Comparison of ENCODE assay signal across 8 cellular contexts in the genomic region with DNA sequence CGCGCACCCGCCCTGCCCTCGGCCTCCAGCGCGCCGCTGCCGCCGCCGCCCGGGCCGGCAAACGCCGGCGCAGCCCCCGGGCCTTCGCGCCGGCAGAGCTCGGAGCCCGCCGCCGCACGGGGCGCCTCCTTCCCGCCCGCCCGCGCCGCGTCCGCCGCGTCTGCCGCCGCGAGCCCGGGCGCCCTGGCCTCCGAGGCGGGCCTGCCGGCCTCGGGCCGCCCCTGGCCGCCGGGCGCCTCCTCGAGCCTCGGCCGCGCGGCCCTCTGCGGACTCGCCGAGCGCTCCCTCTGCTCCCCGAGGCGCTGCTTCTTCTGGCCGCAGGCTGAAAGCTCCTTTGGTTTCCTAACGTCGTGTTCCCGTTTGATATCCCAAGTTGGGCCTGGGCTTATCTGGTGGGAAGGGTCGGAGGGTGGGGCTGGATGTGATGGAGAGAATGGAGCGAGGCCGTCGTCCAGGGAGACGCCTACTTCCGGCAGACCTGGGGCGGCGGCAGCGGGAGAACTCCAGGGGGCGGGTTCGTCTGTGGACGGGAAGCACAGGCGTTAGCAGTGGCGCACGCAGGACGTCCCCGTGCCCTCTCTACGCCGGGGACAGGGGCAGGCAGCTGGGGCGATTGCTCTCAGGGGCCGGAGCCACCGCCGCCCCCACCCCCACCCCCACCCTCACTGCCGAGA.
DNase-seq lines count a peak whose midpoint lies in the region; ATAC-seq and TF ChIP-seq lines count a peak whose summit lies in the region.

No MANE protein-coding gene starts in this region.

- H3K9me3 ChIP-seq in Karpas-422 (ENCODE audit: low read length) (no peaks in the 10 kb centered on the region), RWPE2 (ENCODE audit: severe bottlenecking) (no peaks in the 10 kb centered on the region), neutrophil (no peaks in the 10 kb centered on the region), thymus (ENCODE audit: control insufficient read depth) (no peaks in the 10 kb centered on the region)

- peak overlapping the region; percentile 95; the same call in 1 of the 2 replicates for H2AFZ ChIP-seq in Karpas-422 (ENCODE audit: low read length)

- no peaks in the 10 kb centered on the region for H3K79me2 ChIP-seq in Karpas-422 (ENCODE audit: low read length)

- DNase-seq in ELF-1 (ENCODE audit: low read depth, low spot score) (peak; percentile 91), H4 (ENCODE audit: low spot score) (peak; percentile 91), Karpas-422 (peak; percentile 92), RWPE2 (ENCODE audit: low spot score) (peak; percentile 75), foreskin melanocyte (peak; percentile 81)
- peak; percentile 9 for DNase-seq in activated gamma-delta T cell treated with anti-CD3 and anti-CD28 coated beads, Interleukin-2, amount 50 U/mL, for 16 hours (ENCODE audit: low read depth)

- H3K27ac ChIP-seq in Karpas-422 (ENCODE audit: low read length) (no peak overlapping the region), RWPE2 (ENCODE audit: poor library complexity, severe bottlenecking) (peak overlapping the region; percentile 20), neutrophil (no peak overlapping the region), thymus (ENCODE audit: low read depth) (peak overlapping the region; percentile 68)

- H3K27me3 ChIP-seq in Karpas-422 (ENCODE audit: low read length) (no peaks in the 10 kb centered on the region), RWPE2 (ENCODE audit: insufficient read depth, poor library complexity, severe bottlenecking) (peaks cover 7% of the 10 kb centered on the region), neutrophil (peaks cover 83% of the 10 kb centered on the region), thymus (ENCODE audit: control insufficient read depth, insufficient read depth) (peaks cover 12% of the 10 kb centered on the region)

- under 1% methylated on average over 86 of the region's 86 CpGs for WGBS in thymus

- ATAC-seq in RWPE2 (ENCODE audit: low read depth): peak; percentile 91

- H3K4me1 ChIP-seq in Karpas-422 (ENCODE audit: low read length) (peaks cover 21% of the 10 kb centered on the region), RWPE2 (ENCODE audit: insufficient read depth, poor library complexity, severe bottlenecking) (no peaks in the 10 kb centered on the region), neutrophil (ENCODE audit: control insufficient read depth in 1 of 2, insufficient read depth in 1 of 2, low read depth in 1 of 2, low read length in 1 of 2) (peaks cover 7 to 17% of the 10 kb centered on the region in 2 experiments), thymus (ENCODE audit: control insufficient read depth, insufficient read depth, low read length) (peaks cover 6% of the 10 kb centered on the region)

- H3K4me3 ChIP-seq in Karpas-422 (ENCODE audit: low read length): peak overlapping the region; percentile 74
- H3K4me3 ChIP-seq in RWPE2 (ENCODE audit: severe bottlenecking): peak overlapping the region; percentile 58
- peak overlapping the region; percentile 58 to 61 for H3K4me3 ChIP-seq in neutrophil (ENCODE audit: low read depth in 1 of 2, low read length in 1 of 2)
- peak overlapping the region; percentile 75 for H3K4me3 ChIP-seq in thymus (ENCODE audit: low read length)

- H3K9ac ChIP-seq in Karpas-422 (ENCODE audit: low read length): peak overlapping the region; percentile 76

- H3K4me2 ChIP-seq in Karpas-422 (ENCODE audit: low read depth, low read length, poor library complexity, severe bottlenecking): peak overlapping the region; percentile 71

- no peaks in the 10 kb centered on the region for H3K36me3 ChIP-seq in Karpas-422 (ENCODE audit: insufficient read depth, low read length)
- H3K36me3 ChIP-seq in RWPE2 (ENCODE audit: low read depth): no peaks in the 10 kb centered on the region
- no peaks in the 10 kb centered on the region for H3K36me3 ChIP-seq in neutrophil
- no peaks in the 10 kb centered on the region for H3K36me3 ChIP-seq in thymus (ENCODE audit: control insufficient read depth, insufficient read depth)

- TF ChIP-seq CTCF in RWPE2 (IDR thresholded peaks at IDR 0.05; ENCODE audit: poor library complexity, severe bottlenecking): no peak
- no peak for TF ChIP-seq CTCF in neutrophil (IDR thresholded peaks at IDR 0.05)

- H3K9me2 ChIP-seq in Karpas-422 (replicated peaks; ENCODE audit: insufficient read depth, low read length): no peaks in the 10 kb centered on the region

- H4K20me1 ChIP-seq in Karpas-422 (ENCODE audit: insufficient read depth, low read depth, low read length): no peaks in the 10 kb centered on the region

Comparison
In these comparisons a context has a peak if more than half of its experiments do, and no peak if none do; other contexts are left out.
1. DNase-seq: peak in every context shown above with its lines; median percentile 92 in Karpas-422; 91 in ELF-1; 91 in H4; 81 in foreskin melanocyte; 75 in RWPE2; 9 in activated gamma-delta T cell treated with anti-CD3 and anti-CD28 coated beads, Interleukin-2, amount 50 U/mL, for 16 hours.
2. H3K27ac ChIP-seq: peak in RWPE2 (single experiment) and thymus (single experiment); none in Karpas-422 (single experiment) and neutrophil (single experiment).
3. Peak in every context shown above with its lines, with median percentiles within 50 percentile points of each other: H3K4me3 ChIP-seq.